Comparison of ENCODE assay signal across 8 cellular contexts in genomic region chr13:20902438-20903163, GRCh38. TPM values are rescaled to one million over a fixed set of nuclear protein-coding genes. Genes with fewer than 3 reads are reported as not detected.
DNase-seq lines count a peak whose midpoint lies in the region; ATAC-seq and TF ChIP-seq lines count a peak whose summit lies in the region.

Gene XPO4 (minus strand): TSS chr13:20902746. CDS start chr13:20902738, 8 bp downstream.

- H3K27ac ChIP-seq in HL-60 (replicated peaks) (peak within 1 kb of the TSS; percentile 94), esophagus (ENCODE audit: low read depth in 2 of 2, low read length in 1 of 2) (peak within 1 kb of the TSS; percentile 87 to 98), muscle layer of duodenum (ENCODE audit: low read length) (peak within 1 kb of the TSS; percentile 92)

- H3K27me3 ChIP-seq in HL-60 (ENCODE audit: insufficient read depth, poor library complexity, severe bottlenecking) (no peaks in the 10 kb centered on the region), esophagus (ENCODE audit: control insufficient read depth in 1 of 2, insufficient read depth in 2 of 2, low read length in 2 of 2) (no peaks in the 10 kb centered on the region), muscle layer of duodenum (ENCODE audit: low read depth, low read length) (no peaks in the 10 kb centered on the region)

- H3K9me3 ChIP-seq in esophagus (ENCODE audit: control insufficient read depth in 2 of 2, insufficient read depth in 1 of 2, low read depth in 1 of 2, low read length in 1 of 2) (no peaks in the 10 kb centered on the region), muscle layer of duodenum (ENCODE audit: control insufficient read depth in 1 of 2, low read length in 2 of 2) (no peaks in the 10 kb centered on the region)

- H3K36me3 ChIP-seq in esophagus (ENCODE audit: control insufficient read depth in 2 of 2, insufficient read depth in 2 of 2, low read length in 1 of 2) (no peaks in the 10 kb centered on the region), muscle layer of duodenum (ENCODE audit: control insufficient read depth in 1 of 2, insufficient read depth in 2 of 2, low read length in 2 of 2) (peaks cover 0 to 3% of the 10 kb centered on the region in 2 donors)

- WGBS in esophagus, 2 donors = 0% methylated on average over 49 to 81 of the region's 81 CpGs

- H3K4me3 ChIP-seq in HL-60 (replicated peaks; ENCODE audit: insufficient read depth, low read length) (peak within 1 kb of the TSS; percentile 97), esophagus (ENCODE audit: low read depth in 1 of 2, low read length in 2 of 2) (peak within 1 kb of the TSS; percentile 90 to 97), muscle layer of duodenum (ENCODE audit: low read depth in 1 of 2, low read length in 2 of 2) (peak within 1 kb of the TSS; percentile 95 to 100)

- peak; percentile 74 for DNase-seq in COR-L47 (lab: John Stamatoyannopoulos, UW)
- DNase-seq in HL-60 (ENCODE audit: low read depth in 1 of 2, low spot score in 1 of 2) = peak; percentile 60 to 75
- DNase-seq in OCI-M1 (lab: John Stamatoyannopoulos, UW) = peak; percentile 81
- DNase-seq in activated T-cell treated with anti-CD3 and anti-CD28 coated beads, Interleukin-2, amount 50 U/mL, for 1 hour = peak; percentile 82
- peak; percentile 53 to 73 for DNase-seq in stimulated activated CD8-positive, alpha-beta memory T cell treated with anti-CD3 and anti-CD28 coated beads, Interleukin-7, amount 100 ng/mL, for 4 hours (ENCODE audit: low read depth in 2 of 2)

- TF ChIP-seq CTCF in HL-60 (IDR thresholded peaks at IDR 0.05; ENCODE audit: insufficient read depth, low read length) = no peak

- ATAC-seq in GM19463 (IDR thresholded peaks at IDR 0.05; ENCODE audit: unreplicated experiment) = peak; percentile 95

- H3K4me1 ChIP-seq in esophagus (ENCODE audit: control insufficient read depth in 2 of 2, insufficient read depth in 2 of 2, low read length in 1 of 2) (no peaks in the 10 kb centered on the region), muscle layer of duodenum (ENCODE audit: control insufficient read depth in 1 of 2, insufficient read depth in 2 of 2, low read length in 2 of 2) (peaks cover 11 to 16% of the 10 kb centered on the region in 2 donors)

RNA-seq across cellular contexts. Expression of gene XPO4, which starts in this region (rescaled TPM):
- polyA plus RNA-seq in esophagus = 1 to 10 TPM; 2.1 to 3.3 TPM

Comparison
In these comparisons a context has a peak if more than half of its experiments do, and no peak if none do; other contexts are left out.
1. Peak in every context shown above with its lines: DNase-seq, ATAC-seq, H3K4me3 ChIP-seq and H3K27ac ChIP-seq.